In genomic region chr11:66022401-66023185, GRCh38 we compare ENCODE assay signal across 1 cellular context.
TF ChIP-seq lines count a peak whose summit lies in the region.

No MANE protein-coding gene starts in this region.

TF ChIP-seq in HepG2, 621 proteins besides CTCF, POLR2A, EP300 and RAD21 (continued from another document):
- TF ChIP-seq BRF2 (CRISPR knock-in tag; IDR thresholded peaks at IDR 0.05), result no peak
- 0 out of 2 replicates have a peak, but pooled peaks have one; percentile 34 for TF ChIP-seq ZNF773 (CRISPR knock-in tag; IDR thresholded peaks at IDR 0.05; ENCODE audit: borderline replicate concordance)
- no peak for TF ChIP-seq PITX1 (CRISPR knock-in tag; IDR thresholded peaks at IDR 0.05)
- TF ChIP-seq RBAK (CRISPR knock-in tag; IDR thresholded peaks at IDR 0.05), result no peak
- TF ChIP-seq, protein P1, sequence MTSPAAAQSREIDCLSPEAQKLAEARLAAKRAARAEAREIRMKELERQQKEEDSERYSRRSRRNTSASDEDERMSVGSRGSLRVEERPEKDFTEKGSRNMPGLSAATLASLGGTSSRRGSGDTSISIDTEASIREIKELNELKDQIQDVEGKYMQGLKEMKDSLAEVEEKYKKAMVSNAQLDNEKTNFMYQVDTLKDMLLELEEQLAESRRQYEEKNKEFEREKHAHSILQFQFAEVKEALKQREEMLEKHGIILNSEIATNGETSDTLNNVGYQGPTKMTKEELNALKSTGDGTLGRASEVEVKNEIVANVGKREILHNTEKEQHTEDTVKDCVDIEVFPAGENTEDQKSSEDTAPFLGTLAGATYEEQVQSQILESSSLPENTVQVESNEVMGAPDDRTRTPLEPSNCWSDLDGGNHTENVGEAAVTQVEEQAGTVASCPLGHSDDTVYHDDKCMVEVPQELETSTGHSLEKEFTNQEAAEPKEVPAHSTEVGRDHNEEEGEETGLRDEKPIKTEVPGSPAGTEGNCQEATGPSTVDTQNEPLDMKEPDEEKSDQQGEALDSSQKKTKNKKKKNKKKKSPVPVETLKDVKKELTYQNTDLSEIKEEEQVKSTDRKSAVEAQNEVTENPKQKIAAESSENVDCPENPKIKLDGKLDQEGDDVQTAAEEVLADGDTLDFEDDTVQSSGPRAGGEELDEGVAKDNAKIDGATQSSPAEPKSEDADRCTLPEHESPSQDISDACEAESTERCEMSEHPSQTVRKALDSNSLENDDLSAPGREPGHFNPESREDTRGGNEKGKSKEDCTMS (CRISPR knock-in tag; conservative IDR thresholded peaks at IDR 0.05), result no peak
- peak; percentile 35; the same call in 1 of the 2 replicates for TF ChIP-seq RXRA (CRISPR knock-in tag; IDR thresholded peaks at IDR 0.05)
- TF ChIP-seq SAP130 (CRISPR knock-in tag; IDR thresholded peaks at IDR 0.05; ENCODE audit: low read depth), result peak; percentile 33; the same call in 1 of the 2 replicates
- TF ChIP-seq FOXC1 (CRISPR knock-in tag; IDR thresholded peaks at IDR 0.05; ENCODE audit: borderline replicate concordance), result peak; percentile 83; the same call in 1 of the 2 replicates
- peak; percentile 68; the same call in 1 of the 2 replicates for TF ChIP-seq NKX3-1 (CRISPR knock-in tag; IDR thresholded peaks at IDR 0.05)
- 0 out of 2 replicates have a peak, but pooled peaks have one; percentile 48 for TF ChIP-seq ZNF766 (CRISPR knock-in tag; IDR thresholded peaks at IDR 0.05; ENCODE audit: borderline replicate concordance)
